In the genomic region with DNA sequence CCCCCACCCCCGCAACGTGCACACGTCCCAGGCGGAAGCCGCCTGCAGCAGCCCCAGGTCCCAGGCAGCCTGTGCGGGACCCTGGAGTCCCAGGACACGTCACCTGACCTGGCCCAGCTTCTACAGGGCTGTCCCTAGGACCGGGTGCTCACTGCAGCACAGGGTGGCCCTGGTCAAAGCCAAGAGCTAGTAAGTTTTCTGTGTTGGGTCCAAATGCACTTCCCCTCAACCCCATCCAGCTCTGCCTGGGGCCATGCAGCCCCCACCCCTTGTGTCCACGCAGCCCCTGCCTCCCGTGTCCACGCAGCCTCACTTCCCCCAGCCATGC, we compare ENCODE assay signal across 15 cellular contexts. TPM values are rescaled to one million over a fixed set of nuclear protein-coding genes. Genes with fewer than 3 reads are reported as not detected.
DNase-seq lines count a peak whose midpoint lies in the region; ATAC-seq and TF ChIP-seq lines count a peak whose summit lies in the region.
"Had no signal": no experiment of that assay in that cellular context is flagged by ENCODE, and none has a peak within 500 bp of the region (broad histone marks: within the 10 kb centered on the region; RNA-seq: fewer than 3 reads in every experiment).

No MANE protein-coding gene starts in this region.

- H3K9ac ChIP-seq in neuronal stem cell (ENCODE audit: low read depth, low read length, poor library complexity) = peak overlapping the region; percentile 71

- peak in 3 of 4 donors; percentile 4 to 16 (median 11) for ATAC-seq in heart left ventricle
- ATAC-seq in GM18870 (IDR thresholded peaks at IDR 0.05; ENCODE audit: unreplicated experiment) = no peak

- no peak for TF ChIP-seq EP300 in stomach (IDR thresholded peaks at IDR 0.05)

- H3K23ac ChIP-seq in neuronal stem cell (ENCODE audit: low read depth, low read length, poor library complexity) = peak overlapping the region; percentile 75

- peak overlapping the region; percentile 87 for H2BK5ac ChIP-seq in neuronal stem cell (ENCODE audit: low read length)

- 64 to 93% (median 74%) methylated on average over 3 to 11 of the region's 11 CpGs for WGBS in heart left ventricle, 4 donors
- no CpG with 5 or more reads among the region's 11 CpGs for WGBS in neuronal stem cell (ENCODE audit: extremely low coverage in 2 of 2, insufficient read length in 2 of 2, insufficient replicate concordance in 1 of 2), 2 donors
- 36 to 67% (median 56%) methylated on average over 3 to 11 of the region's 11 CpGs for WGBS in stomach, 5 donors

- no peak overlapping the region for H3K4me3 ChIP-seq in heart left ventricle
- no peak overlapping the region for H3K4me3 ChIP-seq in right atrium auricular region
- peak overlapping the region in 7 of 59 donors; percentile 0 to 31 (median 6) for H3K4me3 ChIP-seq in dorsolateral prefrontal cortex
- H3K4me3 ChIP-seq in neuronal stem cell (ENCODE audit: low read length in 2 of 2) = no peak overlapping the region
- H3K4me3 ChIP-seq in stomach = no peak overlapping the region
- H3K4me3 ChIP-seq: smooth muscle cell had no signal

- no peak overlapping the region for H3K27ac ChIP-seq in heart left ventricle
- no peak overlapping the region for H3K27ac ChIP-seq in right atrium auricular region
- H3K27ac ChIP-seq in dorsolateral prefrontal cortex = peak overlapping the region in 58 of 59 donors; percentile 53 to 96 (median 86)
- no peak overlapping the region for H3K27ac ChIP-seq in neuronal stem cell (replicated peaks; ENCODE audit: low read length)
- peak overlapping the region in 2 of 5 donors; percentile 15 to 58 for H3K27ac ChIP-seq in stomach
- H3K27ac ChIP-seq: RWPE1 had no signal

- DNase-seq in heart left ventricle (no peak), right atrium auricular region (ENCODE audit: low spot score) (no peak), dorsolateral prefrontal cortex (no peak), neuronal stem cell (ENCODE audit: low spot score) (no peak), stomach (no peak), NCI-H1105 (lab: John Stamatoyannopoulos, UW) (no peak)
- DNase-seq in activated CD4-positive, alpha-beta T cell treated with anti-CD3 and anti-CD28 coated beads for 4 hours = no peak
- DNase-seq: NK-92 treated with Interleukin-12 subunit alpha and Interleukin-12 subunit beta, amount 100 ng/mL, for 24 hours had no signal

- H2BK15ac ChIP-seq in neuronal stem cell (ENCODE audit: low read length) = peak overlapping the region; percentile 62

- H2AFZ ChIP-seq in neuronal stem cell (ENCODE audit: low read length) = peak overlapping the region; percentile 80

- H3K4me1 ChIP-seq in heart left ventricle (peaks cover 0 to 9% (median 4%) of the 10 kb centered on the region in 12 donors), right atrium auricular region (peaks cover 0 to 9% of the 10 kb centered on the region in 2 donors), neuronal stem cell (ENCODE audit: control insufficient read depth in 2 of 2, insufficient read depth in 1 of 2, low read depth in 1 of 2, low read length in 2 of 2) (peaks cover 4 to 7% of the 10 kb centered on the region in 2 donors), stomach (peaks cover 11 to 18% (median 11%) of the 10 kb centered on the region in 4 donors)

- no peak overlapping the region for H3K4me2 ChIP-seq in neuronal stem cell (ENCODE audit: insufficient read depth, low read length, poor library complexity, severe bottlenecking)
- H3K4me2 ChIP-seq: smooth muscle cell had no signal

- peak overlapping the region; percentile 84 for H3K18ac ChIP-seq in neuronal stem cell (ENCODE audit: low read length)

- H3K9me3 ChIP-seq in heart left ventricle = no peaks in the 10 kb centered on the region
- H3K9me3 ChIP-seq in right atrium auricular region = no peaks in the 10 kb centered on the region
- H3K9me3 ChIP-seq in neuronal stem cell (replicated peaks in 1 of 2; ENCODE audit: control insufficient read depth in 2 of 2, insufficient read depth in 1 of 2, low read depth in 1 of 2, low read length in 2 of 2) = peaks cover 0 to 7% of the 10 kb centered on the region in 2 donors
- H3K9me3 ChIP-seq in stomach = no peaks in the 10 kb centered on the region

- H4K8ac ChIP-seq in neuronal stem cell (ENCODE audit: low read depth, low read length) = peak overlapping the region; percentile 89

- no peak overlapping the region for H3K4ac ChIP-seq in neuronal stem cell (ENCODE audit: low read length)

- peak overlapping the region; percentile 76 for H2AK5ac ChIP-seq in neuronal stem cell (ENCODE audit: low read depth, low read length)

- no peak for TF ChIP-seq POLR2A in heart left ventricle (IDR thresholded peaks at IDR 0.05)
- TF ChIP-seq POLR2A in stomach (IDR thresholded peaks at IDR 0.05) = no peak

- H3K36me3 ChIP-seq in heart left ventricle (no peaks in the 10 kb centered on the region), right atrium auricular region (no peaks in the 10 kb centered on the region), neuronal stem cell (replicated peaks in 1 of 2; ENCODE audit: control insufficient read depth in 2 of 2, insufficient read depth in 2 of 2, low read length in 2 of 2) (no peaks in the 10 kb centered on the region), stomach (no peaks in the 10 kb centered on the region)

- no peaks in the 10 kb centered on the region for H3K27me3 ChIP-seq in heart left ventricle
- no peaks in the 10 kb centered on the region for H3K27me3 ChIP-seq in right atrium auricular region
- H3K27me3 ChIP-seq in dorsolateral prefrontal cortex = no peaks in the 10 kb centered on the region
- no peaks in the 10 kb centered on the region for H3K27me3 ChIP-seq in neuronal stem cell (ENCODE audit: control insufficient read depth in 3 of 3, insufficient read depth in 3 of 3, low read depth in 1 of 3, low read length in 3 of 3)
- no peaks in the 10 kb centered on the region for H3K27me3 ChIP-seq in stomach

- H3K79me1 ChIP-seq in neuronal stem cell (ENCODE audit: low read depth, low read length) = peaks cover 3% of the 10 kb centered on the region

- H4K91ac ChIP-seq in neuronal stem cell (ENCODE audit: low read depth, low read length, poor library complexity) = no peak overlapping the region

- intact Hi-C loops in heart left ventricle (cut with DNase I) = loop anchor here in 9 of 10 donors (2.0 to 5.0 kb wide), 7 partner anchors 58 to 459 kb away; no protein-coding TSS in a partner anchor
- intact Hi-C loops in dorsolateral prefrontal cortex (cut with DNase I) = loop anchor here (2.0 to 5.0 kb wide), 3 partner anchors 59 to 98 kb away; a partner anchor contains a TSS
- intact Hi-C loops in stomach (cut with DNase I; ENCODE audit: low total_unique reads) = loop anchor here (10.0 kb wide), 1 partner anchor 92 kb away; a partner anchor contains a TSS

- H3K14ac ChIP-seq in neuronal stem cell (ENCODE audit: low read length) = no peak overlapping the region

- peak overlapping the region; percentile 94 for H2BK120ac ChIP-seq in neuronal stem cell (ENCODE audit: low read depth, low read length)

- no peak for TF ChIP-seq CTCF in heart left ventricle (IDR thresholded peaks at IDR 0.05)
- TF ChIP-seq CTCF in right atrium auricular region (IDR thresholded peaks at IDR 0.05) = no peak
- no peak for TF ChIP-seq CTCF in dorsolateral prefrontal cortex (IDR thresholded peaks at IDR 0.05 in 54 of 56, conservative IDR thresholded peaks at IDR 0.05 in 2 of 56; ENCODE audit: low read depth in 1 of 56, partially characterized antibody in 56 of 56)
- TF ChIP-seq CTCF in stomach (IDR thresholded peaks at IDR 0.05) = no peak

- H2BK12ac ChIP-seq in neuronal stem cell (ENCODE audit: low read length) = no peak overlapping the region

RNA-seq across cellular contexts. Expression of a gene that starts 22.1 kb away (rescaled TPM):
- total RNA-seq in heart left ventricle (not detected), right atrium auricular region (not detected), dorsolateral prefrontal cortex (1 to 10 TPM in 23 of 120 experiments, under 1 TPM in 78, not detected in 19; 0.35 to 2.6 (median 0.77) TPM), stomach (not detected)
- polyA plus RNA-seq in heart left ventricle (not detected), stomach (not detected)
- polyA plus RNA-seq in neuronal stem cell (2013, experiment 1 of 2) = 0.06 TPM
- polyA plus RNA-seq in neuronal stem cell (2013, experiment 2 of 2) = 0.04 TPM
- total RNA-seq: CD4-positive, alpha-beta T cell; M059J; occipital lobe; smooth muscle cell; T-cell had no signal
- polyA plus RNA-seq: smooth muscle cell had no signal

RNA-seq across cellular contexts. Expression of a gene that starts 22.9 kb away (rescaled TPM):
- total RNA-seq in heart left ventricle = 10 to 100 TPM in 2 of 9 donors, 1 to 10 TPM in 7; 3.6 to 12.0 (median 9.6) TPM
- polyA plus RNA-seq in heart left ventricle = 1 to 10 TPM; 1.3 to 3.9 TPM
- total RNA-seq in right atrium auricular region = 1 to 10 TPM; 5.4 to 6.5 TPM
- 100 to 1,000 TPM; 143 to 915 (median 275) TPM for total RNA-seq in dorsolateral prefrontal cortex
- 5.6 TPM for polyA plus RNA-seq in neuronal stem cell (2013, experiment 1 of 2)
- 5.4 TPM for polyA plus RNA-seq in neuronal stem cell (2013, experiment 2 of 2)
- 10 to 100 TPM in 4 of 5 donors, under 1 TPM in 1; 0.87 to 31.7 (median 10.9) TPM for total RNA-seq in stomach
- 1 to 10 TPM; 1.7 to 4.1 (median 3.1) TPM for polyA plus RNA-seq in stomach
- total RNA-seq: M059J had no signal

Comparison
In these comparisons a context has a peak if more than half of its experiments do, and no peak if none do; other contexts are left out.
1. H3K27ac ChIP-seq: peak in dorsolateral prefrontal cortex (58 of 59); none in heart left ventricle (0 of 12), right atrium auricular region (0 of 2) and neuronal stem cell (single experiment).
2. RNA of a gene that starts 22.9 kb away (total RNA-seq): 143 to 915 TPM in dorsolateral prefrontal cortex; 0.87 to 31.7 TPM in stomach, 3.6 to 12.0 TPM in heart left ventricle and 5.4 to 6.5 TPM in right atrium auricular region; every median in the first group is over 4 times any median in the second.